ENCODE assay signal across 16 cellular contexts in genomic region chr2:126849486-126849885, GRCh38. TPM values are rescaled to one million over a fixed set of nuclear protein-coding genes. Genes with fewer than 3 reads are reported as not detected.
A peak's percentile ranks its signal among the peaks of the same experiment; 100 is the strongest.
DNase-seq lines count a peak whose midpoint lies in the region; TF ChIP-seq lines count a peak whose summit lies in the region.
"Had no signal": no experiment of that assay in that cellular context is flagged by ENCODE, and none has a peak within 500 bp of the region (broad histone marks: within the 10 kb centered on the region; RNA-seq: fewer than 3 reads in every experiment).

No MANE protein-coding gene starts in this region.

- no peaks in the 10 kb centered on the region for H3K9me3 ChIP-seq in spleen
- H3K9me3 ChIP-seq: Caco-2 had no signal

- H3K23ac ChIP-seq in mesendoderm (ENCODE audit: low read length), result no peak overlapping the region

- no peak overlapping the region for H3K4ac ChIP-seq in mesendoderm (ENCODE audit: low read depth, low read length)

- H3K27ac ChIP-seq in coronary artery (no peak overlapping the region), mesendoderm (ENCODE audit: low read depth, low read length) (no peak overlapping the region), spleen (no peak overlapping the region)
- H3K27ac ChIP-seq: C4-2B, GM23248 had no signal

- no peak overlapping the region for H3K4me2 ChIP-seq in mesendoderm (ENCODE audit: low read length)

- no peaks in the 10 kb centered on the region for H3K4me1 ChIP-seq in mesendoderm (ENCODE audit: control insufficient read depth, low read depth, low read length)
- no peaks in the 10 kb centered on the region for H3K4me1 ChIP-seq in spleen
- H3K4me1 ChIP-seq: Caco-2 had no signal

- H3K18ac ChIP-seq in mesendoderm (ENCODE audit: low read length), result no peak overlapping the region

- H3K79me1 ChIP-seq in mesendoderm (ENCODE audit: low read length), result no peaks in the 10 kb centered on the region

- DNase-seq in Ammon's horn (ENCODE audit: low spot score), result peak; percentile 1
- peak; percentile 38 for DNase-seq in coronary artery (ENCODE audit: low spot score)
- DNase-seq in mesendoderm, result peak; percentile 64
- peak; percentile 30 for DNase-seq in spleen
- DNase-seq in NCI-H2171 treated with DMSO at 0.1 percent for 48 hours (lab: John Stamatoyannopoulos, UW), result no peak
- DNase-seq in mesenteric fat pad (ENCODE audit: low spot score), result no peak
- DNase-seq in T1000 (lab: John Stamatoyannopoulos, UW), result no peak
- DNase-seq: ACHN; Caco-2; CD4-positive, alpha-beta T cell; GM23248; HCEC 1CT had no signal

- no peaks in the 10 kb centered on the region for H3K79me2 ChIP-seq in mesendoderm (ENCODE audit: control insufficient read depth, insufficient read depth, low read length)

- TF ChIP-seq POLR2A in spleen (IDR thresholded peaks at IDR 0.05), result no peak

- H3K4me3 ChIP-seq in coronary artery (no peak overlapping the region), mesendoderm (ENCODE audit: low read length) (no peak overlapping the region), spleen (no peak overlapping the region)
- H3K4me3 ChIP-seq: GM23248 had no signal

- TF ChIP-seq CTCF in coronary artery (IDR thresholded peaks at IDR 0.05) (no peak), spleen (IDR thresholded peaks at IDR 0.05 in 8 of 11, conservative IDR thresholded peaks at IDR 0.05 in 3 of 11) (no peak)

- H2BK5ac ChIP-seq in mesendoderm (ENCODE audit: low read length), result no peak overlapping the region

- no peak overlapping the region for H2BK120ac ChIP-seq in mesendoderm (ENCODE audit: low read depth, low read length)

- H2BK15ac ChIP-seq in mesendoderm (replicated peaks; ENCODE audit: low read depth), result no peak overlapping the region

- no peak overlapping the region for H4K5ac ChIP-seq in mesendoderm (ENCODE audit: low read length)

- H3K9ac ChIP-seq in mesendoderm (ENCODE audit: low read length), result no peak overlapping the region
- H3K9ac ChIP-seq: GM23248 had no signal

- WGBS in mesendoderm (ENCODE audit: extremely low coverage, insufficient coverage, low lambda C conversion rate), result no CpG with 5 or more reads among the region's 4 CpGs
- 64 to 81% (median 73%) methylated on average over 4 of the region's 4 CpGs for WGBS in spleen, 5 donors

- H4K8ac ChIP-seq in mesendoderm (ENCODE audit: low read depth, low read length), result no peak overlapping the region

- no peak overlapping the region for H3K56ac ChIP-seq in mesendoderm (ENCODE audit: low read length)

- H3K36me3 ChIP-seq in mesendoderm (ENCODE audit: control insufficient read depth, insufficient read depth, low read length), result no peaks in the 10 kb centered on the region
- no peaks in the 10 kb centered on the region for H3K36me3 ChIP-seq in spleen

- intact Hi-C loops in spleen (cut with DNase I; ENCODE audit: low total_unique reads), result no loop called here

- no peak overlapping the region for H2AK5ac ChIP-seq in mesendoderm (ENCODE audit: low read length)

- H3K27me3 ChIP-seq in mesendoderm (ENCODE audit: insufficient read depth, low read length, poor library complexity), result no peaks in the 10 kb centered on the region
- H3K27me3 ChIP-seq in spleen (replicated peaks in 1 of 7), result no peaks in the 10 kb centered on the region

RNA-seq across cellular contexts. Expression of gene TEX51, which starts 49.2 kb away (rescaled TPM):
- not detected for polyA plus RNA-seq in mesendoderm (2013, experiment 1 of 2)
- polyA plus RNA-seq in mesendoderm (2013, experiment 2 of 2), result not detected
- not detected for total RNA-seq in spleen
- not detected for polyA plus RNA-seq in spleen
- not detected for total RNA-seq in mesenteric fat pad
- total RNA-seq: Caco-2; CD4-positive, alpha-beta T cell; GM23248; HepG2 had no signal
- polyA plus RNA-seq: BJ, GM23248, HepG2, IgD-negative memory B cell had no signal

Comparison
In these comparisons a context has a peak if more than half of its experiments do, and no peak if none do; other contexts are left out.
1. DNase-seq: peak in Ammon's horn (single experiment), coronary artery (single experiment), mesendoderm (single experiment) and spleen (single experiment); none in NCI-H2171 treated with DMSO at 0.1 percent for 48 hours (single experiment), mesenteric fat pad (single experiment) and T1000 (single experiment).